Comparison of ENCODE assay signal across 8 cellular contexts in the genomic region with DNA sequence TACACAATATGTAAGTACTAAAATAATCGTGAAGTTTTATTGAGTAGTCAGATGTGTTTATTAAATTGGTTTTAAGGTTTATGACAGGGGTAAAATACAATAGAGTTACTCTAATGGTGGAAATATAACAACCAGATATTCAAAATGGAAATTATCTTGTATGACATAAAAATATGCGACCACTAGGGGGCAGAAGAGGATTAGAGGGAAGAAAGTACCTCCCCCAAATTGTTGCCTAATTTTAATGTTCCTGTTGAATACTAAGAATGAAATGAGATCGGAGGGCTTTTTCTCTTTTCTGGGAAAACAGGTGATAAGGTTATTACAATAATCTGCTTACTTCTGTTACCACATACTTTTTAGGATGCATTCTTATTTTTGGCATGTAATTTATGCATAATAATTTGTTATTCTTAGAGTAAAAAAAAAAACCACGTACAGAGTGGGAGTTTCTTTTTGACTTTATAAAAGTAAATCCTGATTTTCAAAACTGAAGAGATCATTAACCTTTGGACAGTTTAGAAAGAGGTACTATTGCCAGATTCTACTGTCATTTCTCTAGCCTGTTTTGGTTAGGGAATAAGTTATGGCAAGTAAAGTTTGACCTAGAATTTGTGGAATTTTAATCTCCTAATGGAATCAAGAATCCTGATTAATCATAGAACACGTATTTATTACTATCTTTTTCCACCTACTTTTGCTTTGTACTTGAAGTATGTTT.
DNase-seq lines count a peak whose midpoint lies in the region; FAIRE-seq and TF ChIP-seq lines count a peak whose summit lies in the region.

No MANE protein-coding gene starts in this region.

- H3K27me3 Mint-ChIP-seq in HFFc6 (ENCODE audit: insufficient read depth) (no peaks in the 10 kb centered on the region), glutamatergic neuron (ENCODE audit: unreplicated experiment) (no peaks in the 10 kb centered on the region)

- peak overlapping the region; percentile 56; the same call in 1 of the 2 replicates for H3K4me3 Mint-ChIP-seq in HFFc6
- H3K4me3 Mint-ChIP-seq in glutamatergic neuron (ENCODE audit: unreplicated experiment), result no peak overlapping the region

- H3K4me1 Mint-ChIP-seq in HFFc6 (ENCODE audit: low read depth) (peaks cover 9% of the 10 kb centered on the region), glutamatergic neuron (ENCODE audit: low read depth, unreplicated experiment) (no peaks in the 10 kb centered on the region)

- no peaks in the 10 kb centered on the region for H3K4me1 ChIP-seq in small intestine (ENCODE audit: control insufficient read depth in 2 of 2, insufficient read depth in 1 of 2, low read depth in 1 of 2, low read length in 1 of 2)

- H3K27ac ChIP-seq in WERI-Rb-1 (no peak overlapping the region), small intestine (ENCODE audit: low read depth in 1 of 2, low read length in 1 of 2) (no peak overlapping the region)

- H3K36me3 ChIP-seq in WERI-Rb-1 (no peaks in the 10 kb centered on the region), small intestine (ENCODE audit: control insufficient read depth in 2 of 2, insufficient read depth in 2 of 2, low read length in 2 of 2) (no peaks in the 10 kb centered on the region)

- peak; percentile 97 for TF ChIP-seq CTCF in HFFc6 (IDR thresholded peaks at IDR 0.05)
- 0 out of 2 replicates have a peak, but pooled peaks have one; percentile 8 for TF ChIP-seq CTCF in WERI-Rb-1 (IDR thresholded peaks at IDR 0.05; ENCODE audit: low read depth, low read length)
- peak; percentile 97 for TF ChIP-seq CTCF in glutamatergic neuron (IDR thresholded peaks at IDR 0.05; ENCODE audit: partially characterized antibody, unreplicated experiment)

- H3K27me3 ChIP-seq in WERI-Rb-1 (ENCODE audit: insufficient read depth, low read depth, severe bottlenecking) (peaks cover 7% of the 10 kb centered on the region), small intestine (ENCODE audit: control insufficient read depth in 2 of 2, insufficient read depth in 2 of 2, low read length in 2 of 2) (no peaks in the 10 kb centered on the region)

- no peak overlapping the region for H3K27ac Mint-ChIP-seq in HFFc6
- no peak overlapping the region for H3K27ac Mint-ChIP-seq in glutamatergic neuron (ENCODE audit: unreplicated experiment)

- H3K36me3 Mint-ChIP-seq in HFFc6 (ENCODE audit: low read depth) (0 out of 2 replicates have a peak, but pooled peaks cover 1% of the 10 kb centered on the region), glutamatergic neuron (ENCODE audit: unreplicated experiment) (no peaks in the 10 kb centered on the region)

- H3K9me3 ChIP-seq in WERI-Rb-1 (ENCODE audit: severe bottlenecking) (no peaks in the 10 kb centered on the region), small intestine (ENCODE audit: control insufficient read depth, low read depth) (no peaks in the 10 kb centered on the region)

- 18 to 20% (median 19%) methylated on average over 5 of the region's 5 CpGs for WGBS in small intestine, 3 donors

- no peak for FAIRE-seq in small intestine (lab: Jason Lieb, UNC)

- H3K4me3 ChIP-seq in WERI-Rb-1 (ENCODE audit: low read depth, low read length) (no peak overlapping the region), small intestine (ENCODE audit: low read depth in 1 of 2, low read length in 2 of 2) (no peak overlapping the region)

- no peaks in the 10 kb centered on the region for H3K9me3 Mint-ChIP-seq in HFFc6
- H3K9me3 Mint-ChIP-seq in glutamatergic neuron (ENCODE audit: unreplicated experiment), result peaks cover 1% of the 10 kb centered on the region

- DNase-seq in activated CD4-positive, alpha-beta T cell treated with anti-CD3 and anti-CD28 coated beads for 48 hours, result peak; percentile 14
- DNase-seq in activated CD4-positive, alpha-beta T cell treated with anti-CD3 and anti-CD28 coated beads, Interleukin-2, amount 50 U/mL, for 48 hours, result no peak
- DNase-seq in HFFc6, result peak; percentile 43
- peak; percentile 32 to 67 for DNase-seq in NCI-H2081 (lab: John Stamatoyannopoulos, UW)
- DNase-seq in WERI-Rb-1, result no peak
- DNase-seq in glutamatergic neuron, result no peak
- DNase-seq in small intestine, result peak; percentile 38
- DNase-seq in GOT3 (lab: John Stamatoyannopoulos, UW), result no peak

Comparison
In these comparisons a context has a peak if more than half of its experiments do, and no peak if none do; other contexts are left out.
1. DNase-seq: peak in activated CD4-positive, alpha-beta T cell treated with anti-CD3 and anti-CD28 coated beads for 48 hours (single experiment), HFFc6 (single experiment), NCI-H2081 (2 of 2) and small intestine (single experiment); none in activated CD4-positive, alpha-beta T cell treated with anti-CD3 and anti-CD28 coated beads, Interleukin-2, amount 50 U/mL, for 48 hours (0 of 2), WERI-Rb-1 (single experiment), glutamatergic neuron (single experiment) and GOT3 (single experiment).
2. CTCF ChIP-seq: peak in every context shown above with its lines; median percentile 97 in HFFc6; 97 in glutamatergic neuron; 8 in WERI-Rb-1.